In genomic region chr13:20043207-20043925, GRCh38 we compare ENCODE assay signal across 1 cellular context.
TF ChIP-seq lines count a peak whose summit lies in the region.

No MANE protein-coding gene starts in this region.

TF ChIP-seq in WTC11, 78 proteins besides CTCF, POLR2A, EP300 and RAD21 (continued from another document):
- TF ChIP-seq ZNF425 (CRISPR knock-in tag; conservative IDR thresholded peaks at IDR 0.05) (no peak), KAT7 (CRISPR knock-in tag; IDR thresholded peaks at IDR 0.05; ENCODE audit: borderline replicate concordance) (no peak)
